ENCODE assay signal across 2 cellular contexts in the genomic region with DNA sequence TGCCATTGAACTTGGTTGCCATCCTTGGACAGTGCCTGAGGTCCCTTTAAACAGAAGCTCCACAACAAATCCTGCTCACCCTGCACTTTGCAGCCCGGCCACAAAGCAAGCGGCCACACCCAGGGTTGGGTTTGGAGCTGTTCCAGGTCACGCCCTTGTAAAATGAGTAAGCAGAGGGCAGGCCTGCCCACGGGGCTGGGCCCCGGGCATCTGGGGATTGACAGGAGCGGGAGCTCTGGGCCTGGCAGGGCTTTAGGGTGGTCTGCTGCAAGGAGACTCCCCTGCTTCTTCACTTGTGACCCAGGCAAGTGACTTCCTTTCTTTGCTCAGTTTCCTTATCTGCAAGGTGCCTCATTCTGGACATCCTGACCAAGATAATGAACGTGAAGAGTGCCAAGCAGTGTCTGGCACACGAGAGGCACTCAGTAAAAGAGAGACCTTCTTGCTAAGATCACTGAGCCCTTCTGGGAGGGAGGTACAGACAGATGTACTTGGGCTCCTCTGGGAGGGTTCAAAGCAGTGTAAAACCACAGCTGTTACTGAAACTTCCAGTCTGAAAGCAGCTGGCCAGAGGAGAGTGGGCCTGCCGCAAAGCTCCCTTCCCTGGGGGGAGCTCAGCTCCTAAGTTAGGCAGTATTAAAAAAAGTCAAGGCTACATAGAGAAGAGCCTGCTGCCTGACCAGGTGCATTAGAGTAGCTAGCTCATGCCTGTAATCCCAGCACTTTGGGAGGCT.
TF ChIP-seq lines count a peak whose summit lies in the region.

No MANE protein-coding gene starts in this region.

TF ChIP-seq in IMR-90, 13 proteins besides CTCF, POLR2A, EP300 and RAD21:
- TF ChIP-seq BHLHE40 (IDR thresholded peaks at IDR 0.05; ENCODE audit: low read depth, low read length) (no peak), RCOR1 (IDR thresholded peaks at IDR 0.05; ENCODE audit: insufficient replicate concordance, low read length) (no peak)
- TF ChIP-seq, protein P1, sequence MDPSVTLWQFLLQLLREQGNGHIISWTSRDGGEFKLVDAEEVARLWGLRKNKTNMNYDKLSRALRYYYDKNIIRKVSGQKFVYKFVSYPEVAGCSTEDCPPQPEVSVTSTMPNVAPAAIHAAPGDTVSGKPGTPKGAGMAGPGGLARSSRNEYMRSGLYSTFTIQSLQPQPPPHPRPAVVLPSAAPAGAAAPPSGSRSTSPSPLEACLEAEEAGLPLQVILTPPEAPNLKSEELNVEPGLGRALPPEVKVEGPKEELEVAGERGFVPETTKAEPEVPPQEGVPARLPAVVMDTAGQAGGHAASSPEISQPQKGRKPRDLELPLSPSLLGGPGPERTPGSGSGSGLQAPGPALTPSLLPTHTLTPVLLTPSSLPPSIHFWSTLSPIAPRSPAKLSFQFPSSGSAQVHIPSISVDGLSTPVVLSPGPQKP (IDR thresholded peaks at IDR 0.05; ENCODE audit: borderline replicate concordance, low read depth, low read length): no peak

TF ChIP-seq in PFSK-1, 5 proteins besides CTCF, POLR2A, EP300 and RAD21:
- TF ChIP-seq TAF1 (IDR thresholded peaks at IDR 0.05; ENCODE audit: borderline replicate concordance, insufficient read depth, low read length) (no peak), SIN3A (IDR thresholded peaks at IDR 0.05; ENCODE audit: borderline replicate concordance, insufficient read depth, low read length) (no peak; the same call in 1 of the 2 replicates), POLR2AphosphoS5 (IDR thresholded peaks at IDR 0.05; ENCODE audit: low read depth, low read length) (peak; percentile 48; the same call in 1 of the 2 replicates)
TF ChIP-seq in PFSK-1: peak in this region for 1.
